ENCODE assay signal across 16 cellular contexts in genomic region chr2:145026456-145027072, GRCh38.
"Had no signal": no experiment of that assay in that cellular context is flagged by ENCODE, and none has a peak within 500 bp of the region (broad histone marks: within the 10 kb centered on the region; RNA-seq: fewer than 3 reads in every experiment).

No MANE protein-coding gene starts in this region.

- H3K27ac ChIP-seq: ascending aorta, colonic mucosa, upper lobe of right lung had no signal

- ATAC-seq: activated naive CD8-positive, alpha-beta T cell treated with anti-CD3 and anti-CD28 coated beads, Interleukin-2, amount 50 U/mL, for 24 hours; gastrocnemius medialis; sciatic nerve; stimulated activated naive CD8-positive, alpha-beta T cell treated with anti-CD3 and anti-CD28 coated beads, Interleukin-15, Interleukin-2, amounts not matched to agents 100 U/mL and 50 U/mL, for 24 hours; upper lobe of right lung had no signal

- H3K4me3 ChIP-seq: ascending aorta, colonic mucosa, gastrocnemius medialis, prostate gland, upper lobe of right lung had no signal

- H3K27ac Mint-ChIP-seq: activated naive CD8-positive, alpha-beta T cell treated with anti-CD3 and anti-CD28 coated beads, Interleukin-2, amount 50 U/mL, for 24 hours; activated T-helper 1 cell treated with anti-CD3 and anti-CD28 coated beads, Interleukin-12 subunit alpha, Interleukin-12 subunit beta, Interleukin-2, Interleukin-4 antibody, amounts not matched to agents 30 ng/mL and 10 ng/mL and 1 ng/mL, durations not matched to agents 14 hours and 24 hours and 36 hours; naive B cell had no signal

- H3K9me3 ChIP-seq: ascending aorta, colonic mucosa, gastrocnemius medialis, prostate gland, upper lobe of right lung had no signal

- DNase-seq: activated CD4-positive, alpha-beta T cell treated with anti-CD3 and anti-CD28 coated beads for 4 hours; activated naive CD4-positive, alpha-beta T cell; activated naive CD8-positive, alpha-beta T cell treated with anti-CD3 and anti-CD28 coated beads, Interleukin-2, amount 50 U/mL, for 24 hours; colonic mucosa; effector CD4-positive, alpha-beta T cell; gastrocnemius medialis; midbrain; naive B cell; nucleus accumbens; stimulated activated naive CD8-positive, alpha-beta T cell treated with anti-CD3 and anti-CD28 coated beads, Interleukin-15, Interleukin-2, amounts not matched to agents 100 U/mL and 50 U/mL, for 24 hours; T-helper 1 cell; upper lobe of right lung had no signal

- H3K4me1 ChIP-seq: colonic mucosa, gastrocnemius medialis, prostate gland had no signal

- H3K27me3 Mint-ChIP-seq: activated naive CD8-positive, alpha-beta T cell treated with anti-CD3 and anti-CD28 coated beads, Interleukin-2, amount 50 U/mL, for 24 hours; naive B cell had no signal

- H3K27me3 ChIP-seq: ascending aorta, colonic mucosa, gastrocnemius medialis, upper lobe of right lung had no signal

- H3K36me3 ChIP-seq: ascending aorta, colonic mucosa, gastrocnemius medialis, prostate gland, upper lobe of right lung had no signal

- H3K9me3 Mint-ChIP-seq: activated naive CD8-positive, alpha-beta T cell treated with anti-CD3 and anti-CD28 coated beads, Interleukin-2, amount 50 U/mL, for 24 hours; activated T-helper 1 cell treated with anti-CD3 and anti-CD28 coated beads, Interleukin-12 subunit alpha, Interleukin-12 subunit beta, Interleukin-2, Interleukin-4 antibody, amounts not matched to agents 30 ng/mL and 10 ng/mL and 1 ng/mL, durations not matched to agents 14 hours and 24 hours and 36 hours; naive B cell had no signal

- H3K4me3 Mint-ChIP-seq: activated naive CD8-positive, alpha-beta T cell treated with anti-CD3 and anti-CD28 coated beads, Interleukin-2, amount 50 U/mL, for 24 hours; activated T-helper 1 cell treated with anti-CD3 and anti-CD28 coated beads, Interleukin-12 subunit alpha, Interleukin-12 subunit beta, Interleukin-2, Interleukin-4 antibody, amounts not matched to agents 30 ng/mL and 10 ng/mL and 1 ng/mL, durations not matched to agents 14 hours and 24 hours and 36 hours; naive B cell had no signal

- H3K36me3 Mint-ChIP-seq: naive B cell had no signal
